23 cellular contexts compared by ENCODE assay signal in the genomic region with DNA sequence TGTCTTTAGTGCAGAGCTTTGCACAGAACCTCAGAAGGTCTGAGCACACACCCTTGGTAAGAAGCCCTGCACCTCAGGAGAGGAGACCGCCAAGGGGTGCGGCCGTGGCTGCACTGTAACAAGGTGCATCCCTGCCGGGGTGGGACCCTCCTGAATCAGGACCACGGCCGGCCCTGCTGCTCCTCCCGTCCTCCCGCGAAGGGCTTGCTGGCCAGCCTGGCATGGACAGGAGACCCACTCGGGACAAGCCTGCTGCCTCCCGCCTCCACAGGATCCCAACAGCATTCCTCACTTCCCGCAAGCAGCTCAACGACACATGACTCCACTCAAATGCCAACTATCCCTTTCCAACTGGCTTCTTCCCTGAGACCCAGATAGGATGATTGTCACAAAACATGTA. TPM values are rescaled to one million over a fixed set of nuclear protein-coding genes. Genes with fewer than 3 reads are reported as not detected.
DNase-seq lines count a peak whose midpoint lies in the region; ATAC-seq and TF ChIP-seq lines count a peak whose summit lies in the region.
"Had no signal": no experiment of that assay in that cellular context is flagged by ENCODE, and none has a peak within 500 bp of the region (broad histone marks: within the 10 kb centered on the region; RNA-seq: fewer than 3 reads in every experiment).

No MANE protein-coding gene starts in this region.

- H3K9me3 ChIP-seq in left ventricle myocardium inferior (replicated peaks) = no peaks in the 10 kb centered on the region
- H3K9me3 ChIP-seq in right cardiac atrium (ENCODE audit: control insufficient read depth, low read length) = no peaks in the 10 kb centered on the region
- H3K9me3 ChIP-seq in naive thymus-derived CD4-positive, alpha-beta T cell (ENCODE audit: control insufficient read depth in 2 of 3, low read length in 3 of 3) = peaks cover 0 to 8% (median 0%) of the 10 kb centered on the region in 3 experiments
- H3K9me3 ChIP-seq: HAP-1 had no signal

- 89% methylated on average over 13 of the region's 13 CpGs for WGBS in right cardiac atrium

- H3K4me3 ChIP-seq in left ventricle myocardium inferior (no peak overlapping the region), right cardiac atrium (ENCODE audit: low read length) (no peak overlapping the region)
- no peak overlapping the region for H3K4me3 ChIP-seq in naive thymus-derived CD4-positive, alpha-beta T cell (ENCODE audit: low read length)
- H3K4me3 ChIP-seq: GM23248, HAP-1, SK-N-MC had no signal

- H3K27ac ChIP-seq in left ventricle myocardium inferior (replicated peaks) = peak overlapping the region; percentile 54
- H3K27ac ChIP-seq in right cardiac atrium (ENCODE audit: low read length) = no peak overlapping the region
- peak overlapping the region; percentile 43 for H3K27ac ChIP-seq in naive thymus-derived CD4-positive, alpha-beta T cell (ENCODE audit: low read depth, low read length)
- H3K27ac ChIP-seq: GM23248, KMS-11, RWPE1, SK-N-MC had no signal

- no peak for DNase-seq in left ventricle myocardium inferior
- DNase-seq in right cardiac atrium = no peak
- no peak for DNase-seq in effector memory CD8-positive, alpha-beta T cell
- DNase-seq in naive thymus-derived CD4-positive, alpha-beta T cell = no peak
- DNase-seq in amniotic stem cell (lab: John Stamatoyannopoulos, UW) = no peak
- DNase-seq in dermis blood vessel endothelial cell = no peak
- DNase-seq in activated naive CD8-positive, alpha-beta T cell treated with anti-CD3 and anti-CD28 coated beads, Interleukin-2, amount 50 U/mL, for 24 hours = no peak
- DNase-seq: 8988T; C1 segment of cervical spinal cord; GM23248; IMR-90; NCI-H1105; NCI-H2029 treated with DMSO at 0.1 percent for 48 hours; NCI-H345; NCI-H524; NCI-H774; NK-92 treated with Interleukin-12 subunit alpha and Interleukin-12 subunit beta, amount 100 ng/mL, for 24 hours; SHP77 treated with DMSO at 0.1 percent for 48 hours had no signal

- peak overlapping the region in 1 of 2 donors; percentile 70 for H3K27ac Mint-ChIP-seq in effector memory CD8-positive, alpha-beta T cell
- H3K27ac Mint-ChIP-seq in naive thymus-derived CD4-positive, alpha-beta T cell = peak overlapping the region in 7 of 9 donors; percentile 8 to 62 (median 28)
- H3K27ac Mint-ChIP-seq in activated naive CD8-positive, alpha-beta T cell treated with anti-CD3 and anti-CD28 coated beads, Interleukin-2, amount 50 U/mL, for 24 hours = no peak overlapping the region

- CTCF ChIA-PET in naive thymus-derived CD4-positive, alpha-beta T cell (lab: Charles Lee) = interaction anchor here (0.6 kb wide), 1 partner anchor 55 kb away, joined by 3 read pairs; no protein-coding TSS in a partner anchor

- H3K9me3 Mint-ChIP-seq in effector memory CD8-positive, alpha-beta T cell = no peaks in the 10 kb centered on the region
- H3K9me3 Mint-ChIP-seq in naive thymus-derived CD4-positive, alpha-beta T cell = peaks cover 0 to 6% (median 0%) of the 10 kb centered on the region in 11 donors
- peaks cover 4% of the 10 kb centered on the region for H3K9me3 Mint-ChIP-seq in activated naive CD8-positive, alpha-beta T cell treated with anti-CD3 and anti-CD28 coated beads, Interleukin-2, amount 50 U/mL, for 24 hours

- peak overlapping the region in 1 of 2 donors; percentile 38 for H3K4me3 Mint-ChIP-seq in effector memory CD8-positive, alpha-beta T cell
- no peak overlapping the region for H3K4me3 Mint-ChIP-seq in naive thymus-derived CD4-positive, alpha-beta T cell
- no peak overlapping the region for H3K4me3 Mint-ChIP-seq in activated naive CD8-positive, alpha-beta T cell treated with anti-CD3 and anti-CD28 coated beads, Interleukin-2, amount 50 U/mL, for 24 hours

- no peaks in the 10 kb centered on the region for H3K27me3 Mint-ChIP-seq in effector memory CD8-positive, alpha-beta T cell
- H3K27me3 Mint-ChIP-seq in naive thymus-derived CD4-positive, alpha-beta T cell = no peaks in the 10 kb centered on the region
- H3K27me3 Mint-ChIP-seq in activated naive CD8-positive, alpha-beta T cell treated with anti-CD3 and anti-CD28 coated beads, Interleukin-2, amount 50 U/mL, for 24 hours = no peaks in the 10 kb centered on the region

- H3K27me3 ChIP-seq in left ventricle myocardium inferior (ENCODE audit: low read depth) (peaks cover 38% of the 10 kb centered on the region), right cardiac atrium (ENCODE audit: control insufficient read depth, insufficient read depth) (no peaks in the 10 kb centered on the region)
- no peaks in the 10 kb centered on the region for H3K27me3 ChIP-seq in naive thymus-derived CD4-positive, alpha-beta T cell (ENCODE audit: control insufficient read depth in 2 of 2, insufficient read depth in 2 of 2, low read length in 2 of 2)

- ATAC-seq in right cardiac atrium = no peak
- ATAC-seq in effector memory CD8-positive, alpha-beta T cell (replicated peaks) = peak; percentile 23
- no peak for ATAC-seq in naive thymus-derived CD4-positive, alpha-beta T cell
- no peak for ATAC-seq in GM18520 (IDR thresholded peaks at IDR 0.05; ENCODE audit: unreplicated experiment)
- no peak for ATAC-seq in activated naive CD8-positive, alpha-beta T cell treated with anti-CD3 and anti-CD28 coated beads, Interleukin-2, amount 50 U/mL, for 24 hours

- no peaks in the 10 kb centered on the region for H3K4me1 ChIP-seq in left ventricle myocardium inferior
- H3K4me1 ChIP-seq in right cardiac atrium (ENCODE audit: control insufficient read depth, insufficient read depth, low read length) = no peaks in the 10 kb centered on the region
- H3K4me1 ChIP-seq in naive thymus-derived CD4-positive, alpha-beta T cell (ENCODE audit: control insufficient read depth in 2 of 2, insufficient read depth in 2 of 2, low read length in 2 of 2) = no peaks in the 10 kb centered on the region
- H3K4me1 ChIP-seq: HAP-1 had no signal

- H3K36me3 ChIP-seq in left ventricle myocardium inferior = no peaks in the 10 kb centered on the region
- no peaks in the 10 kb centered on the region for H3K36me3 ChIP-seq in naive thymus-derived CD4-positive, alpha-beta T cell (ENCODE audit: control insufficient read depth in 2 of 3, insufficient read depth in 3 of 3, low read length in 3 of 3)
- H3K36me3 ChIP-seq: HAP-1 had no signal

- H3K4me1 Mint-ChIP-seq in effector memory CD8-positive, alpha-beta T cell (ENCODE audit: low read depth in 2 of 2) = peaks cover under 1 to 32% of the 10 kb centered on the region in 2 donors
- peaks cover 0 to 11% (median 4%) of the 10 kb centered on the region in 7 donors for H3K4me1 Mint-ChIP-seq in naive thymus-derived CD4-positive, alpha-beta T cell
- H3K4me1 Mint-ChIP-seq in activated naive CD8-positive, alpha-beta T cell treated with anti-CD3 and anti-CD28 coated beads, Interleukin-2, amount 50 U/mL, for 24 hours = peaks cover 2% of the 10 kb centered on the region

- no peak for TF ChIP-seq CTCF in left ventricle myocardium inferior (IDR thresholded peaks at IDR 0.05; ENCODE audit: borderline replicate concordance)

- H3K36me3 Mint-ChIP-seq in effector memory CD8-positive, alpha-beta T cell (ENCODE audit: insufficient read depth) = peaks cover 4% of the 10 kb centered on the region
- H3K36me3 Mint-ChIP-seq in naive thymus-derived CD4-positive, alpha-beta T cell = no peaks in the 10 kb centered on the region
- H3K36me3 Mint-ChIP-seq in activated naive CD8-positive, alpha-beta T cell treated with anti-CD3 and anti-CD28 coated beads, Interleukin-2, amount 50 U/mL, for 24 hours (ENCODE audit: low read depth) = no peaks in the 10 kb centered on the region

- intact Hi-C loops in left ventricle myocardium inferior (cut with micrococcal nuclease) = no loop called here
- intact Hi-C loops in right cardiac atrium (cut with DNase I) = no loop called here
- intact Hi-C loops in naive thymus-derived CD4-positive, alpha-beta T cell (cut with micrococcal nuclease) = no loop called here

- POLR2A ChIA-PET in naive thymus-derived CD4-positive, alpha-beta T cell (lab: Charles Lee) = interaction anchor here (0.6 kb wide), 1 partner anchor 1061 kb away, joined by 3 read pairs; no protein-coding TSS in a partner anchor

RNA-seq across cellular contexts. Expression of a gene that starts 12.8 kb away (rescaled TPM):
- 0.16 TPM for total RNA-seq in left ventricle myocardium inferior
- under 1 TPM; 0.17 to 0.47 (median 0.17) TPM for total RNA-seq in right cardiac atrium
- polyA plus RNA-seq in right cardiac atrium = 0.34 TPM
- total RNA-seq in naive thymus-derived CD4-positive, alpha-beta T cell = 1 to 10 TPM in 2 of 5 experiments, not detected in 3; 1.6 to 9.7 TPM
- polyA plus RNA-seq in naive thymus-derived CD4-positive, alpha-beta T cell = 1 to 10 TPM in 1 of 2 donors, under 1 TPM in 1; 0.24 to 3.1 TPM
- total RNA-seq in dermis blood vessel endothelial cell = not detected in 2 replicates
- total RNA-seq: GM23248, IMR-90 had no signal
- polyA plus RNA-seq: GM23248, IMR-90 had no signal

RNA-seq across cellular contexts. Expression of a gene that starts 42.9 kb away (rescaled TPM):
- total RNA-seq in left ventricle myocardium inferior (0.41 TPM), right cardiac atrium (under 1 TPM in 1 of 4 donors, not detected in 3; 0.11 TPM), dermis blood vessel endothelial cell (not detected in 2 replicates)
- polyA plus RNA-seq in right cardiac atrium = 0.07 TPM
- total RNA-seq in naive thymus-derived CD4-positive, alpha-beta T cell = 1 to 10 TPM in 1 of 5 experiments, under 1 TPM in 2, not detected in 2; 0.46 to 1.1 (median 0.61) TPM
- under 1 TPM; 0.33 to 0.48 TPM for polyA plus RNA-seq in naive thymus-derived CD4-positive, alpha-beta T cell
- total RNA-seq: GM23248, IMR-90 had no signal
- polyA plus RNA-seq: GM23248, IMR-90 had no signal

RNA-seq across cellular contexts. Expression of a gene that starts 55.4 kb away (rescaled TPM):
- total RNA-seq in left ventricle myocardium inferior = 39.5 TPM
- 10 to 100 TPM; 33.3 to 42.4 (median 38.6) TPM for total RNA-seq in right cardiac atrium
- 24.1 TPM for polyA plus RNA-seq in right cardiac atrium
- total RNA-seq in naive thymus-derived CD4-positive, alpha-beta T cell = 100 to 1,000 TPM in 2 of 5 experiments, 10 to 100 TPM in 3; 75.1 to 116 (median 82.0) TPM
- 10 to 100 TPM; 58.1 to 68.6 TPM for polyA plus RNA-seq in naive thymus-derived CD4-positive, alpha-beta T cell
- total RNA-seq in dermis blood vessel endothelial cell = 45.4 and 54.2 TPM in 2 replicates
